ENCODE assay signal across 1 cellular context in the genomic region with DNA sequence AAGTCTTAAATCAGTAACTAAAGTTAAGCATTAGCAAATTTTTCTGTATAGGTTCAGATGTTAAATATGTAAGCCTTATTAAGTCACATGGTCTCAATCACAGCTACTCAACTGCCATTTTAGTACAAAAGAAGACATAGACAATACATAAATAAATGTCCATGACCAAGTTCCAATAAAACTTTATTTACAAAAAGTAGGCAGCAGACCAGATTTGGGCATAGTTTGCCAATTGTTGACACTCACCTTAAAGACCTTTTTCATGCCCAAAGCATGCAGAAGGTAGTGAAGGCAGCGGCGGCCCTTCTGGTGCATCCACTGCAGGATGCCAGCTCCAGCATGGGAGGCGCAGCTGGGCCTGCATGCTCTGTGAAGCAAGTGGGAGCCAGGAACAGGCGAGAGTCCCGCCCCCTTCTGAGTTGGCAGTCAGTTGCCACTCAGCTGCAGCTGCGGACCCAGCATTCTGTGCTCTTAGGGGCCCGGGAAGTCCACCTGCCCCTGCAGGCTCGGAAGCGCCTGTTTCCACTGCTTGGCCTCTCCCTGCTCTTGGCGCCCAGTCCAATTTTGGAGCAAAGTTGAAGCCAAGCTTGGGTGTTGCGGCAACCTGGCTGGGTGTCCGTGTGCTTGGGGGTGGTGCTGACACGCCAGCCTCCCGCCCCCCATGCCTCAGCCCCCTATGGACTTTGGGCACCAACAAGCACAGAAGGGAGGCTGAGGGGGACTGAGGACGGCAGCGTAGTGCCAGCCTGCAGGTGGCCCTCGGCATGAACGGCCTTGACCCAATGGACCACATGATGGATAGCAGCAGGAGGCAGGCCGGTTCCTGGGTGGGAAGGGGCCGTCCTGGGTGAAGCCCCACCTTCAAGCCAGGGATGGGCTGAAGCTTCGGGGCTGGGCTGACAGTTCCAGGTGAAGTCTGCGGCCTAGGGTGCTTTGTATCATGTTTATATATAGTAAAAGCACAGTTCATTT.
TF ChIP-seq lines count a peak whose summit lies in the region.

No MANE protein-coding gene starts in this region.

TF ChIP-seq in K562, 482 proteins besides CTCF, POLR2A, EP300 and RAD21:
- no peak for TF ChIP-seq ARNT (IDR thresholded peaks at IDR 0.05)
- TF ChIP-seq, protein P1, sequence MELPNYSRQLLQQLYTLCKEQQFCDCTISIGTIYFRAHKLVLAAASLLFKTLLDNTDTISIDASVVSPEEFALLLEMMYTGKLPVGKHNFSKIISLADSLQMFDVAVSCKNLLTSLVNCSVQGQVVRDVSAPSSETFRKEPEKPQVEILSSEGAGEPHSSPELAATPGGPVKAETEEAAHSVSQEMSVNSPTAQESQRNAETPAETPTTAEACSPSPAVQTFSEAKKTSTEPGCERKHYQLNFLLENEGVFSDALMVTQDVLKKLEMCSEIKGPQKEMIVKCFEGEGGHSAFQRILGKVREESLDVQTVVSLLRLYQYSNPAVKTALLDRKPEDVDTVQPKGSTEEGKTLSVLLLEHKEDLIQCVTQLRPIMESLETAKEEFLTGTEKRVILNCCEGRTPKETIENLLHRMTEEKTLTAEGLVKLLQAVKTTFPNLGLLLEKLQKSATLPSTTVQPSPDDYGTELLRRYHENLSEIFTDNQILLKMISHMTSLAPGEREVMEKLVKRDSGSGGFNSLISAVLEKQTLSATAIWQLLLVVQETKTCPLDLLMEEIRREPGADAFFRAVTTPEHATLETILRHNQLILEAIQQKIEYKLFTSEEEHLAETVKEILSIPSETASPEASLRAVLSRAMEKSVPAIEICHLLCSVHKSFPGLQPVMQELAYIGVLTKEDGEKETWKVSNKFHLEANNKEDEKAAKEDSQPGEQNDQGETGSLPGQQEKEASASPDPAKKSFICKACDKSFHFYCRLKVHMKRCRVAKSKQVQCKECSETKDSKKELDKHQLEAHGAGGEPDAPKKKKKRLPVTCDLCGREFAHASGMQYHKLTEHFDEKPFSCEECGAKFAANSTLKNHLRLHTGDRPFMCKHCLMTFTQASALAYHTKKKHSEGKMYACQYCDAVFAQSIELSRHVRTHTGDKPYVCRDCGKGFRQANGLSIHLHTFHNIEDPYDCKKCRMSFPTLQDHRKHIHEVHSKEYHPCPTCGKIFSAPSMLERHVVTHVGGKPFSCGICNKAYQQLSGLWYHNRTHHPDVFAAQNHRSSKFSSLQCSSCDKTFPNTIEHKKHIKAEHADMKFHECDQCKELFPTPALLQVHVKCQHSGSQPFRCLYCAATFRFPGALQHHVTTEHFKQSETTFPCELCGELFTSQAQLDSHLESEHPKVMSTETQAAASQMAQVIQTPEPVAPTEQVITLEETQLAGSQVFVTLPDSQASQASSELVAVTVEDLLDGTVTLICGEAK (IDR thresholded peaks at IDR 0.05), result peak; percentile 72
- TF ChIP-seq, protein P1 (CRISPR knock-in tag; IDR thresholded peaks at IDR 0.05), result peak; percentile 63
